Comparison of ENCODE assay signal across 17 cellular contexts in genomic region chrX:68824565-68825125, GRCh38. TPM values are rescaled to one million over a fixed set of nuclear protein-coding genes. Genes with fewer than 3 reads are reported as not detected.
DNase-seq lines count a peak whose midpoint lies in the region; ATAC-seq and TF ChIP-seq lines count a peak whose summit lies in the region.
"Had no signal": no experiment of that assay in that cellular context is flagged by ENCODE, and none has a peak within 500 bp of the region (broad histone marks: within the 10 kb centered on the region; RNA-seq: fewer than 3 reads in every experiment).

No MANE protein-coding gene starts in this region.

- no peak overlapping the region for H3K4me3 ChIP-seq in coronary artery
- H3K4me3 ChIP-seq in osteoblast (ENCODE audit: insufficient read depth, low read length), result no peak overlapping the region
- H3K4me3 ChIP-seq in psoas muscle, result no peak overlapping the region
- H3K4me3 ChIP-seq: BLaER1 had no signal

- TF ChIP-seq CTCF in coronary artery (IDR thresholded peaks at IDR 0.05) (no peak), osteoblast (IDR thresholded peaks at IDR 0.05; ENCODE audit: extremely low read depth, low read depth, low read length) (no peak), psoas muscle (IDR thresholded peaks at IDR 0.05) (no peak), type B pancreatic cell (conservative IDR thresholded peaks at IDR 0.05) (no peak)

- peaks cover 48% of the 10 kb centered on the region for H3K27me3 Mint-ChIP-seq in activated T-cell treated with anti-CD3 and anti-CD28 coated beads, Interleukin-2, amount 50 U/mL, for 24 hours
- peaks cover 1% of the 10 kb centered on the region for H3K27me3 Mint-ChIP-seq in activated T-cell treated with anti-CD3 and anti-CD28 coated beads, Interleukin-2, amount 50 U/mL, for 4 hours (ENCODE audit: low read depth)
- no peaks in the 10 kb centered on the region for H3K27me3 Mint-ChIP-seq in type B pancreatic cell

- H3K79me2 ChIP-seq in osteoblast (ENCODE audit: insufficient read depth, low read length), result no peaks in the 10 kb centered on the region

- H4K20me1 ChIP-seq in osteoblast (ENCODE audit: insufficient read depth, low read length), result peaks cover 3% of the 10 kb centered on the region

- H3K36me3 Mint-ChIP-seq in activated T-cell treated with anti-CD3 and anti-CD28 coated beads, Interleukin-2, amount 50 U/mL, for 24 hours (ENCODE audit: low read depth), result no peaks in the 10 kb centered on the region
- H3K36me3 Mint-ChIP-seq in activated T-cell treated with anti-CD3 and anti-CD28 coated beads, Interleukin-2, amount 50 U/mL, for 4 hours (ENCODE audit: insufficient read depth), result no peaks in the 10 kb centered on the region
- no peaks in the 10 kb centered on the region for H3K36me3 Mint-ChIP-seq in stimulated activated effector memory CD8-positive, alpha-beta T cell treated with anti-CD3 and anti-CD28 coated beads, Interleukin-12 subunit alpha, Interleukin-12 subunit beta, amount 100 ng/mL, for 72 hours
- no peaks in the 10 kb centered on the region for H3K36me3 Mint-ChIP-seq in type B pancreatic cell
- H3K36me3 Mint-ChIP-seq: CD14-positive monocyte had no signal

- H3K4me3 Mint-ChIP-seq in activated T-cell treated with anti-CD3 and anti-CD28 coated beads, Interleukin-2, amount 50 U/mL, for 24 hours, result no peak overlapping the region
- H3K4me3 Mint-ChIP-seq in activated T-cell treated with anti-CD3 and anti-CD28 coated beads, Interleukin-2, amount 50 U/mL, for 4 hours, result no peak overlapping the region
- no peak overlapping the region for H3K4me3 Mint-ChIP-seq in stimulated activated effector memory CD8-positive, alpha-beta T cell treated with anti-CD3 and anti-CD28 coated beads, Interleukin-12 subunit alpha, Interleukin-12 subunit beta, amount 100 ng/mL, for 72 hours
- no peak overlapping the region for H3K4me3 Mint-ChIP-seq in type B pancreatic cell
- H3K4me3 Mint-ChIP-seq: CD14-positive monocyte had no signal

- WGBS in psoas muscle, 3 donors, result 31 to 64% (median 46%) methylated on average over 4 to 5 of the region's 5 CpGs

- H3K27me3 ChIP-seq in osteoblast (ENCODE audit: insufficient read depth, low read length) (peaks cover 35% of the 10 kb centered on the region), psoas muscle (ENCODE audit: insufficient read depth in 3 of 3, low read length in 2 of 3) (peaks cover 0 to 24% (median 0%) of the 10 kb centered on the region in 3 donors)

- H3K27ac Mint-ChIP-seq in activated T-cell treated with anti-CD3 and anti-CD28 coated beads, Interleukin-2, amount 50 U/mL, for 24 hours, result no peak overlapping the region
- peak overlapping the region; percentile 29 for H3K27ac Mint-ChIP-seq in stimulated activated effector memory CD8-positive, alpha-beta T cell treated with anti-CD3 and anti-CD28 coated beads, Interleukin-12 subunit alpha, Interleukin-12 subunit beta, amount 100 ng/mL, for 72 hours
- H3K27ac Mint-ChIP-seq in type B pancreatic cell, result no peak overlapping the region
- H3K27ac Mint-ChIP-seq: CD14-positive monocyte had no signal

- peaks cover 5% of the 10 kb centered on the region for H3K4me1 Mint-ChIP-seq in activated T-cell treated with anti-CD3 and anti-CD28 coated beads, Interleukin-2, amount 50 U/mL, for 24 hours (ENCODE audit: low read depth)
- H3K4me1 Mint-ChIP-seq in activated T-cell treated with anti-CD3 and anti-CD28 coated beads, Interleukin-2, amount 50 U/mL, for 4 hours (ENCODE audit: low read depth), result peaks cover 5% of the 10 kb centered on the region
- peaks cover 13% of the 10 kb centered on the region for H3K4me1 Mint-ChIP-seq in stimulated activated effector memory CD8-positive, alpha-beta T cell treated with anti-CD3 and anti-CD28 coated beads, Interleukin-12 subunit alpha, Interleukin-12 subunit beta, amount 100 ng/mL, for 72 hours
- peaks cover 21% of the 10 kb centered on the region for H3K4me1 Mint-ChIP-seq in type B pancreatic cell (ENCODE audit: unreplicated experiment)

- H3K9me3 Mint-ChIP-seq in activated T-cell treated with anti-CD3 and anti-CD28 coated beads, Interleukin-2, amount 50 U/mL, for 24 hours, result no peaks in the 10 kb centered on the region
- no peaks in the 10 kb centered on the region for H3K9me3 Mint-ChIP-seq in activated T-cell treated with anti-CD3 and anti-CD28 coated beads, Interleukin-2, amount 50 U/mL, for 4 hours
- H3K9me3 Mint-ChIP-seq in stimulated activated effector memory CD8-positive, alpha-beta T cell treated with anti-CD3 and anti-CD28 coated beads, Interleukin-12 subunit alpha, Interleukin-12 subunit beta, amount 100 ng/mL, for 72 hours, result no peaks in the 10 kb centered on the region
- H3K9me3 Mint-ChIP-seq in type B pancreatic cell, result no peaks in the 10 kb centered on the region

- ATAC-seq in activated T-cell treated with anti-CD3 and anti-CD28 coated beads, Interleukin-2, amount 50 U/mL, for 4 hours, result no peak
- ATAC-seq in stimulated activated effector memory CD8-positive, alpha-beta T cell treated with anti-CD3 and anti-CD28 coated beads, Interleukin-12 subunit alpha, Interleukin-12 subunit beta, amount 100 ng/mL, for 72 hours, result no peak
- ATAC-seq in GM21526 (IDR thresholded peaks at IDR 0.05; ENCODE audit: low FRiP score, unreplicated experiment) (no peak), psoas muscle (no peak)

- peaks cover 3% of the 10 kb centered on the region for H3K4me1 ChIP-seq in osteoblast (ENCODE audit: insufficient read depth, low read length)
- H3K4me1 ChIP-seq in psoas muscle, result no peaks in the 10 kb centered on the region

- H3K36me3 ChIP-seq in osteoblast (ENCODE audit: insufficient read depth, low read length), result no peaks in the 10 kb centered on the region
- no peaks in the 10 kb centered on the region for H3K36me3 ChIP-seq in psoas muscle (ENCODE audit: insufficient read depth in 1 of 2, low read depth in 1 of 2)
- H3K36me3 ChIP-seq: BLaER1 had no signal

- no peak overlapping the region for H2AFZ ChIP-seq in osteoblast (ENCODE audit: low read length)

- peak; percentile 16 for DNase-seq in activated T-cell treated with anti-CD3 and anti-CD28 coated beads, Interleukin-2, amount 50 U/mL, for 24 hours
- no peak for DNase-seq in activated T-cell treated with anti-CD3 and anti-CD28 coated beads, Interleukin-2, amount 50 U/mL, for 4 hours
- DNase-seq in coronary artery (ENCODE audit: low spot score), result peak; percentile 47
- DNase-seq in osteoblast (ENCODE audit: insufficient read length, low spot score, missing footprints), result peak; percentile 51
- peak in 1 of 2 donors; percentile 12 for DNase-seq in stimulated activated effector memory CD8-positive, alpha-beta T cell treated with anti-CD3 and anti-CD28 coated beads, Interleukin-12 subunit alpha, Interleukin-12 subunit beta, amount 100 ng/mL, for 72 hours (ENCODE audit: low spot score in 2 of 2)
- DNase-seq in psoas muscle, result no peak
- DNase-seq in type B pancreatic cell (ENCODE audit: extremely low spot score, unreplicated experiment), result no peak
- DNase-seq: 8988T; CD4-positive, alpha-beta memory T cell; DMS153; DMS79; GF-D8; GOT3; H7 had no signal

- H3K27ac ChIP-seq in coronary artery (no peak overlapping the region), osteoblast (ENCODE audit: low read depth, low read length) (no peak overlapping the region), psoas muscle (no peak overlapping the region)
- H3K27ac ChIP-seq: BLaER1 had no signal

- H3K9me3 ChIP-seq in osteoblast (ENCODE audit: low read depth, low read length) (no peaks in the 10 kb centered on the region), psoas muscle (no peaks in the 10 kb centered on the region)
- H3K9me3 ChIP-seq: BLaER1 had no signal

- no peak overlapping the region for H3K4me2 ChIP-seq in osteoblast (ENCODE audit: insufficient read depth, low read length)
- H3K4me2 ChIP-seq: BLaER1 had no signal

- intact Hi-C loops in psoas muscle (cut with DNase I), result loop anchor here (5.0 to 10.0 kb wide), 3 partner anchors 320 to 563 kb away; no protein-coding TSS in a partner anchor

RNA-seq across cellular contexts. Expression of gene EFNB1, which starts 4.2 kb away (rescaled TPM):
- 10 to 100 TPM in 1 of 3 donors, 1 to 10 TPM in 2; 9.6 to 10.7 (median 9.9) TPM for total RNA-seq in activated T-cell treated with anti-CD3 and anti-CD28 coated beads, Interleukin-2, amount 50 U/mL, for 4 hours
- total RNA-seq in osteoblast (34.7 and 35.7 TPM in 2 replicates), psoas muscle (10 to 100 TPM; 10.9 to 14.9 (median 11.3) TPM), type B pancreatic cell (ENCODE audit: low replicate concordance) (35.9 and 63.7 TPM in 2 replicates)
- polyA plus RNA-seq in psoas muscle, result 10 to 100 TPM in 2 of 3 donors, 1 to 10 TPM in 1; 8.9 to 12.2 (median 11.2) TPM

Comparison
In these comparisons a context has a peak if more than half of its experiments do, and no peak if none do; other contexts are left out.
1. DNase-seq: peak in activated T-cell treated with anti-CD3 and anti-CD28 coated beads, Interleukin-2, amount 50 U/mL, for 24 hours (single experiment), coronary artery (single experiment) and osteoblast (single experiment); none in activated T-cell treated with anti-CD3 and anti-CD28 coated beads, Interleukin-2, amount 50 U/mL, for 4 hours (single experiment), psoas muscle (0 of 2) and type B pancreatic cell (single experiment).